9 cellular contexts compared by ENCODE assay signal in genomic region chr1:998905-999796, GRCh38. TPM values are rescaled to one million over a fixed set of nuclear protein-coding genes. Genes with fewer than 3 reads are reported as not detected.
A peak's percentile ranks its signal among the peaks of the same experiment; 100 is the strongest.
DNase-seq lines count a peak whose midpoint lies in the region; ATAC-seq, FAIRE-seq and TF ChIP-seq lines count a peak whose summit lies in the region.
"Had no signal": no experiment of that assay in that cellular context is flagged by ENCODE, and none has a peak within 500 bp of the region (broad histone marks: within the 10 kb centered on the region; RNA-seq: fewer than 3 reads in every experiment).

No MANE protein-coding gene starts in this region.

- no peaks in the 10 kb centered on the region for H4K20me1 ChIP-seq in GM12878 (ENCODE audit: control insufficient read depth, insufficient read depth)

- TF ChIP-seq RAD21 in GM12878 (IDR thresholded peaks at IDR 0.05; ENCODE audit: insufficient read depth, low read depth, low read length) = no peak

- H3K36me3 ChIP-seq in BJ (ENCODE audit: control insufficient read depth, insufficient read depth, low read length) = no peaks in the 10 kb centered on the region; the same call in none of the 2 replicates
- H3K36me3 ChIP-seq in GM12878 (ENCODE audit: control insufficient read depth in 2 of 2, insufficient read depth in 2 of 2, low read length in 1 of 2) = no peaks in the 10 kb centered on the region
- H3K36me3 ChIP-seq in kidney (ENCODE audit: control insufficient read depth in 1 of 2, insufficient read depth in 2 of 2, low read length in 2 of 2) = no peaks in the 10 kb centered on the region
- H3K36me3 ChIP-seq in subcutaneous abdominal adipose tissue (ENCODE audit: control insufficient read depth in 5 of 5, insufficient read depth in 5 of 5, low read length in 5 of 5) = no peaks in the 10 kb centered on the region

- no peak for TF ChIP-seq EP300 in GM12878 (IDR thresholded peaks at IDR 0.05; ENCODE audit: borderline replicate concordance in 1 of 2, control insufficient read depth in 1 of 2, low read depth in 2 of 2, low read length in 2 of 2)

- SMC1A ChIA-PET in GM12878 (lab: Charles Lee; ENCODE audit: uncharacterized antibody, unreplicated experiment) = interaction anchor here (1.3 to 1.6 kb wide), 2 partner anchors 14 to 15 kb away, joined by 3 read pairs; partner anchors contain the start of gene ISG15

- POLR2A ChIA-PET in BJ (lab: Charles Lee) = interaction anchor here (0.6 kb wide), 1 partner anchor 35 kb away, joined by 3 read pairs; no protein-coding TSS in a partner anchor
- POLR2A ChIA-PET in GM12878 (lab: Charles Lee) = no interaction called here

- H3K9me3 ChIP-seq in GM12878 (replicated peaks; ENCODE audit: control insufficient read depth, insufficient read depth, low read length) (no peaks in the 10 kb centered on the region), kidney (ENCODE audit: control insufficient read depth in 1 of 2, low read length in 2 of 2) (no peaks in the 10 kb centered on the region), subcutaneous abdominal adipose tissue (ENCODE audit: control insufficient read depth in 5 of 5, low read length in 5 of 5) (no peaks in the 10 kb centered on the region)

- no peak for FAIRE-seq in GM12878 (lab: Jason Lieb, UNC)
- FAIRE-seq in kidney (lab: Jason Lieb, UNC) = no peak
- FAIRE-seq: endometrium had no signal

- TSS peak; percentile 74 for BruUV-seq in GM12878 (replicated peaks; lab: Mats Ljungman, UMichigan)

- DNase-seq in BJ (ENCODE audit: low read depth) = no peak
- peak; percentile 66 for DNase-seq in HK-2 (ENCODE audit: unreplicated experiment)
- DNase-seq in GM12878 (ENCODE audit: low read depth, low spot score) = no peak
- peak; percentile 86 for DNase-seq in kidney
- DNase-seq in activated gamma-delta T cell (lab: John Stamatoyannopoulos, UW) = no peak
- no peak for DNase-seq in A172 (ENCODE audit: low spot score)
- no peak for DNase-seq in HCEC 1CT

- RAD21 ChIA-PET in GM12878 (lab: Charles Lee; ENCODE audit: unreplicated experiment) = interaction anchor here (0.6 to 1.0 kb wide), 3 partner anchors 15 to 778 kb away, joined by 3 to 4 read pairs (median 3); no protein-coding TSS in a partner anchor

- peak; percentile 11 for ATAC-seq in GM12878

- CTCF ChIA-PET in BJ (lab: Yijun Ruan, JAX) (interaction anchor here (1.1 to 4.4 kb wide), 3 partner anchors 15 to 65 kb away, joined by 3 to 37 read pairs (median 4); no protein-coding TSS in a partner anchor), GM12878 (lab: Yijun Ruan, JAX) (interaction anchor here (1.1 kb wide), 1 partner anchor 15 kb away, joined by 3 read pairs; no protein-coding TSS in a partner anchor)

- in situ Hi-C loops in GM12878 (cut with MboI) = no loop called here

- no peak for TF ChIP-seq CTCF in BJ (IDR thresholded peaks at IDR 0.05; ENCODE audit: insufficient read depth, low read depth, low read length)
- 0 out of 6 replicates have a peak, but pooled peaks of 1 of the 3 experiments have one; percentile 5 for TF ChIP-seq CTCF in GM12878 (IDR thresholded peaks at IDR 0.05 in 2 of 3, conservative IDR thresholded peaks at IDR 0.05 in 1 of 3; ENCODE audit: control insufficient read depth in 2 of 3, extremely low read depth in 1 of 3, insufficient read depth in 1 of 3, low read depth in 3 of 3, low read length in 3 of 3)
- TF ChIP-seq CTCF in kidney (IDR thresholded peaks at IDR 0.05; ENCODE audit: borderline replicate concordance, extremely low read depth, insufficient read depth) = no peak

- H3K4me3 ChIP-seq in BJ (ENCODE audit: low read depth, low read length) = peak overlapping the region; percentile 85
- peak overlapping the region; percentile 16; the same call in 1 of the 2 replicates for H3K4me3 ChIP-seq in GM12878
- H3K4me3 ChIP-seq in kidney (ENCODE audit: low read length in 2 of 2) = peak overlapping the region in 1 of 2 donors; percentile 44
- peak overlapping the region in 4 of 5 donors; percentile 55 to 72 (median 60) for H3K4me3 ChIP-seq in subcutaneous abdominal adipose tissue (ENCODE audit: low read depth in 1 of 5, low read length in 5 of 5)

- H3K4me1 ChIP-seq in GM12878 (ENCODE audit: control insufficient read depth, insufficient read depth, low read length) = peaks cover 15% of the 10 kb centered on the region
- peaks cover 0 to 7% of the 10 kb centered on the region in 2 donors for H3K4me1 ChIP-seq in kidney (ENCODE audit: control insufficient read depth in 1 of 2, insufficient read depth in 1 of 2, low read depth in 1 of 2, low read length in 2 of 2)
- peaks cover 2 to 37% (median 23%) of the 10 kb centered on the region in 5 donors for H3K4me1 ChIP-seq in subcutaneous abdominal adipose tissue (ENCODE audit: control insufficient read depth in 5 of 5, insufficient read depth in 5 of 5, low read length in 5 of 5)

- no peaks in the 10 kb centered on the region for H3K79me2 ChIP-seq in GM12878 (ENCODE audit: control insufficient read depth, insufficient read depth, low read length)

- no peak for TF ChIP-seq POLR2A in GM12878 (IDR thresholded peaks at IDR 0.05; ENCODE audit: low read depth, low read length)

- intact Hi-C loops in GM12878 (cut with micrococcal nuclease; ENCODE audit: unreplicated experiment) (no loop called here), kidney (cut with DNase I) (no loop called here)

- H3K27ac ChIP-seq in GM12878 (ENCODE audit: control insufficient read depth, insufficient read depth) = no peak overlapping the region
- H3K27ac ChIP-seq in kidney (ENCODE audit: low read depth in 2 of 2, low read length in 2 of 2) = peak overlapping the region; percentile 80 to 97
- no peak overlapping the region for H3K27ac ChIP-seq in subcutaneous abdominal adipose tissue (ENCODE audit: low read depth, low read length)

- WGBS in GM12878 (ENCODE audit: insufficient coverage, insufficient replicate concordance, low lambda C conversion rate, missing lambda C conversion rate) = 2% methylated on average over 73 of the region's 99 CpGs

- peak overlapping the region; percentile 96 for H3K4me2 ChIP-seq in GM12878 (ENCODE audit: control insufficient read depth, insufficient read depth)

- no peak overlapping the region for H2AFZ ChIP-seq in GM12878 (ENCODE audit: control insufficient read depth, low read depth, low read length)

- H3K27me3 ChIP-seq in BJ (ENCODE audit: control insufficient read depth, insufficient read depth, low read length) (no peaks in the 10 kb centered on the region), GM12878 (replicated peaks in 1 of 2; ENCODE audit: control insufficient read depth in 2 of 2, insufficient read depth in 2 of 2, low read length in 1 of 2) (peaks cover 0 to 17% of the 10 kb centered on the region in 2 experiments; a peak in 2 of 4 replicates), subcutaneous abdominal adipose tissue (ENCODE audit: control insufficient read depth in 5 of 5, insufficient read depth in 4 of 5, low read length in 5 of 5) (peaks cover 2 to 35% (median 26%) of the 10 kb centered on the region in 5 donors)

- H3K9ac ChIP-seq in GM12878 (ENCODE audit: control insufficient read depth, insufficient read depth, low read length) (no peak overlapping the region; the same call in 1 of the 2 replicates), kidney (ENCODE audit: low read length in 2 of 2) (no peak overlapping the region), subcutaneous abdominal adipose tissue (ENCODE audit: low read length in 5 of 5) (peak overlapping the region in 2 of 5 donors; percentile 16 to 30)

RNA-seq across cellular contexts. Expression of gene HES4, which starts 0.7 kb away (rescaled TPM):
- polyA plus RNA-seq in BJ (2011; rRNA removed) (5.6 and 10.8 TPM in 2 replicates), GM12878 (2011; rRNA removed) (0.62 and 1.7 TPM in 2 replicates), GM12878 (2014; fragmentation: Illumina TruSeq; extraction: Trizol) (not detected in 2 replicates), GM12878 (2014; fragmentation: Nextera tagmentation; extraction: Ambion mirVana) (not detected), GM12878 (2014; rRNA removed) (0.75 and 0.85 TPM in 2 replicates), GM12878 (2016; fragmentation: Nextera tagmentation; extraction: Ambion mirVana) (under 1 TPM in 1 of 2 experiments, not detected in 1; 0.44 TPM), kidney (ENCODE audit: insufficient read depth, low read depth, low replicate concordance) (15.8 TPM)
- polyA minus RNA-seq in BJ (2011; rRNA and poly(A)+ RNA removed) = 1.7 and 2.0 TPM in 2 replicates
- 1.2 and 2.2 TPM in 2 replicates for total RNA-seq in GM12878 (2013; cell fraction: nucleolus; rRNA removed)
- total RNA-seq in GM12878 (2014; rRNA removed) (0.73 and 0.76 TPM in 2 replicates), GM12878 (2014; rRNA removed; fragmentation: Illumina TruSeq; extraction: Trizol) (not detected in 2 replicates), GM12878 (2021) (0.97 and 1.2 TPM in 2 replicates), kidney (32.0 TPM)
- 0.45 TPM for polyA plus RNA-seq in GM12878 (2011; ENCODE audit: low read depth)
- 5.7 and 9.0 TPM in 2 replicates for polyA plus RNA-seq in GM12878 (2011; cell fraction: cytosol; rRNA removed)
- polyA plus RNA-seq in GM12878 (2011; cell fraction: nucleus; rRNA removed) = 26.7 and 31.4 TPM in 2 replicates
- polyA plus RNA-seq in GM12878 (2012) = 0.47 and 2.2 TPM in 2 replicates
- polyA minus RNA-seq in GM12878 (2011; rRNA and poly(A)+ RNA removed) = 0.41 TPM in 1 of 2 replicates, not detected in the other
- polyA minus RNA-seq in GM12878 (2011; cell fraction: cytosol; rRNA and poly(A)+ RNA removed) = 2.3 and 3.1 TPM in 2 replicates
- polyA minus RNA-seq in GM12878 (2011; cell fraction: nucleus; rRNA and poly(A)+ RNA removed) = 3.3 and 3.7 TPM in 2 replicates
- total RNA-seq in A172 (2014; rRNA removed; shearing (Covaris generic)) = 10.0 and 20.7 TPM in 2 replicates

RNA-seq across cellular contexts. Expression of gene ISG15, which starts 14.1 kb away (rescaled TPM):
- polyA plus RNA-seq in BJ (2011; rRNA removed) = 73.0 and 86.8 TPM in 2 replicates
- polyA minus RNA-seq in BJ (2011; rRNA and poly(A)+ RNA removed) = 8.7 and 9.7 TPM in 2 replicates
- total RNA-seq in GM12878 (2013; cell fraction: nucleolus; rRNA removed) = 7.8 and 8.2 TPM in 2 replicates
- 357 and 384 TPM in 2 replicates for total RNA-seq in GM12878 (2014; rRNA removed)
- 72.7 and 74.1 TPM in 2 replicates for total RNA-seq in GM12878 (2014; rRNA removed; fragmentation: Illumina TruSeq; extraction: Trizol)
- total RNA-seq in GM12878 (2021) = 282 and 338 TPM in 2 replicates
- 95.7 TPM for polyA plus RNA-seq in GM12878 (2011; ENCODE audit: low read depth)
- polyA plus RNA-seq in GM12878 (2011; rRNA removed) = 108 and 314 TPM in 2 replicates
- 516 and 935 TPM in 2 replicates for polyA plus RNA-seq in GM12878 (2011; cell fraction: cytosol; rRNA removed)
- polyA plus RNA-seq in GM12878 (2011; cell fraction: nucleus; rRNA removed) = 365 and 403 TPM in 2 replicates
- polyA plus RNA-seq in GM12878 (2012) = 362 and 375 TPM in 2 replicates
- polyA plus RNA-seq in GM12878 (2014; fragmentation: Illumina TruSeq; extraction: Trizol) = 1.3 and 7.8 TPM in 2 replicates
- polyA plus RNA-seq in GM12878 (2014; fragmentation: Nextera tagmentation; extraction: Ambion mirVana) = 100 to 1,000 TPM in 1 of 2 experiments, 10 to 100 TPM in 1; 68.9 to 126 TPM
- 378 and 409 TPM in 2 replicates for polyA plus RNA-seq in GM12878 (2014; rRNA removed)
- polyA plus RNA-seq in GM12878 (2016; fragmentation: Nextera tagmentation; extraction: Ambion mirVana) = 100 to 1,000 TPM; 266 to 307 TPM
- polyA minus RNA-seq in GM12878 (2011; rRNA and poly(A)+ RNA removed) = 73.1 and 231 TPM in 2 replicates
- polyA minus RNA-seq in GM12878 (2011; cell fraction: cytosol; rRNA and poly(A)+ RNA removed) = 81.3 and 93.7 TPM in 2 replicates
- 59.8 and 76.6 TPM in 2 replicates for polyA minus RNA-seq in GM12878 (2011; cell fraction: nucleus; rRNA and poly(A)+ RNA removed)
- total RNA-seq in kidney = 23.9 TPM
- polyA plus RNA-seq in kidney (ENCODE audit: insufficient read depth, low read depth, low replicate concordance) = 65.9 TPM
- total RNA-seq in A172 (2014; rRNA removed; shearing (Covaris generic)) = 63.5 and 100.0 TPM in 2 replicates

RNA-seq across cellular contexts. Expression of gene PERM1, which starts 17.3 kb away (rescaled TPM):
- not detected in 2 replicates for polyA plus RNA-seq in BJ (2011; rRNA removed)
- polyA minus RNA-seq in BJ (2011; rRNA and poly(A)+ RNA removed) = not detected in 2 replicates
- total RNA-seq in GM12878 (2013; cell fraction: nucleolus; rRNA removed) = not detected in 2 replicates
- total RNA-seq in GM12878 (2014; rRNA removed) = not detected in 2 replicates
- total RNA-seq in GM12878 (2014; rRNA removed; fragmentation: Illumina TruSeq; extraction: Trizol) = not detected in 2 replicates
- total RNA-seq in GM12878 (2021) = not detected in 2 replicates
- not detected for polyA plus RNA-seq in GM12878 (2011; ENCODE audit: low read depth)
- not detected in 2 replicates for polyA plus RNA-seq in GM12878 (2011; rRNA removed)
- polyA plus RNA-seq in GM12878 (2011; cell fraction: cytosol; rRNA removed) = 0.02 TPM in 1 of 2 replicates, not detected in the other
- polyA plus RNA-seq in GM12878 (2011; cell fraction: nucleus; rRNA removed) = not detected in 2 replicates
- 0.30 and 0.38 TPM in 2 replicates for polyA plus RNA-seq in GM12878 (2012)
- polyA plus RNA-seq in GM12878 (2014; fragmentation: Illumina TruSeq; extraction: Trizol) = not detected in 2 replicates
- polyA plus RNA-seq in GM12878 (2014; fragmentation: Nextera tagmentation; extraction: Ambion mirVana) = not detected
- polyA plus RNA-seq in GM12878 (2014; rRNA removed) = not detected in 2 replicates
- not detected for polyA plus RNA-seq in GM12878 (2016; fragmentation: Nextera tagmentation; extraction: Ambion mirVana)
- polyA minus RNA-seq in GM12878 (2011; rRNA and poly(A)+ RNA removed) = not detected in 2 replicates
- polyA minus RNA-seq in GM12878 (2011; cell fraction: cytosol; rRNA and poly(A)+ RNA removed) = not detected in 2 replicates
- polyA minus RNA-seq in GM12878 (2011; cell fraction: nucleus; rRNA and poly(A)+ RNA removed) = not detected in 2 replicates
- total RNA-seq in kidney = 0.25 TPM
- 0.86 TPM for polyA plus RNA-seq in kidney (ENCODE audit: insufficient read depth, low read depth, low replicate concordance)
- 0.29 TPM in 1 of 2 replicates, not detected in the other for total RNA-seq in A172 (2014; rRNA removed; shearing (Covaris generic))

RNA-seq across cellular contexts. Expression of gene AGRN, which starts 20.8 kb away (rescaled TPM):
- polyA plus RNA-seq in BJ (2011; rRNA removed) (32.7 and 41.2 TPM in 2 replicates), GM12878 (2011; rRNA removed) (13.3 and 21.7 TPM in 2 replicates), GM12878 (2014; fragmentation: Illumina TruSeq; extraction: Trizol) (5.0 and 6.3 TPM in 2 replicates), GM12878 (2014; fragmentation: Nextera tagmentation; extraction: Ambion mirVana) (under 1 TPM; 0.02 TPM), GM12878 (2014; rRNA removed) (23.7 and 25.1 TPM in 2 replicates), GM12878 (2016; fragmentation: Nextera tagmentation; extraction: Ambion mirVana) (under 1 TPM; 0.95 to 0.96 TPM), kidney (ENCODE audit: insufficient read depth, low read depth, low replicate concordance) (78.5 TPM)
- polyA minus RNA-seq in BJ (2011; rRNA and poly(A)+ RNA removed) = 20.4 and 22.9 TPM in 2 replicates
- total RNA-seq in GM12878 (2013; cell fraction: nucleolus; rRNA removed) = 203 and 241 TPM in 2 replicates
- total RNA-seq in GM12878 (2014; rRNA removed) (10.0 and 11.0 TPM in 2 replicates), GM12878 (2014; rRNA removed; fragmentation: Illumina TruSeq; extraction: Trizol) (3.1 and 3.6 TPM in 2 replicates), GM12878 (2021) (40.4 and 41.8 TPM in 2 replicates), kidney (261 TPM)
- 16.8 TPM for polyA plus RNA-seq in GM12878 (2011; ENCODE audit: low read depth)
- polyA plus RNA-seq in GM12878 (2011; cell fraction: cytosol; rRNA removed) = 32.2 and 37.6 TPM in 2 replicates
- polyA plus RNA-seq in GM12878 (2011; cell fraction: nucleus; rRNA removed) = 468 and 475 TPM in 2 replicates
- polyA plus RNA-seq in GM12878 (2012) = 33.2 and 37.4 TPM in 2 replicates
- polyA minus RNA-seq in GM12878 (2011; rRNA and poly(A)+ RNA removed) = 27.1 and 40.5 TPM in 2 replicates
- 25.4 and 29.5 TPM in 2 replicates for polyA minus RNA-seq in GM12878 (2011; cell fraction: cytosol; rRNA and poly(A)+ RNA removed)
- polyA minus RNA-seq in GM12878 (2011; cell fraction: nucleus; rRNA and poly(A)+ RNA removed) = 65.0 and 71.8 TPM in 2 replicates
- 107 and 115 TPM in 2 replicates for total RNA-seq in A172 (2014; rRNA removed; shearing (Covaris generic))

RNA-seq across cellular contexts. Expression of gene PLEKHN1, which starts 32.9 kb away (rescaled TPM):
- polyA plus RNA-seq in BJ (2011; rRNA removed) = 0.48 and 0.88 TPM in 2 replicates
- polyA minus RNA-seq in BJ (2011; rRNA and poly(A)+ RNA removed) = 0.26 and 0.28 TPM in 2 replicates
- 0.29 and 0.39 TPM in 2 replicates for total RNA-seq in GM12878 (2013; cell fraction: nucleolus; rRNA removed)
- total RNA-seq in GM12878 (2014; rRNA removed) = 0.22 and 0.23 TPM in 2 replicates
- not detected in 2 replicates for total RNA-seq in GM12878 (2014; rRNA removed; fragmentation: Illumina TruSeq; extraction: Trizol)
- total RNA-seq in GM12878 (2021) = 0.26 and 0.43 TPM in 2 replicates
- polyA plus RNA-seq in GM12878 (2011; ENCODE audit: low read depth) = not detected
- 0.04 TPM in 1 of 2 replicates, not detected in the other for polyA plus RNA-seq in GM12878 (2011; rRNA removed)
- 0.01 and 0.05 TPM in 2 replicates for polyA plus RNA-seq in GM12878 (2011; cell fraction: cytosol; rRNA removed)
- polyA plus RNA-seq in GM12878 (2011; cell fraction: nucleus; rRNA removed) = 0.67 and 0.78 TPM in 2 replicates
- 0.24 and 0.51 TPM in 2 replicates for polyA plus RNA-seq in GM12878 (2012)
- polyA plus RNA-seq in GM12878 (2014; fragmentation: Illumina TruSeq; extraction: Trizol) = not detected in 2 replicates
- polyA plus RNA-seq in GM12878 (2014; fragmentation: Nextera tagmentation; extraction: Ambion mirVana) = not detected
- 0.14 and 0.70 TPM in 2 replicates for polyA plus RNA-seq in GM12878 (2014; rRNA removed)
- polyA plus RNA-seq in GM12878 (2016; fragmentation: Nextera tagmentation; extraction: Ambion mirVana) = not detected
- not detected in 2 replicates for polyA minus RNA-seq in GM12878 (2011; rRNA and poly(A)+ RNA removed)
- not detected in 2 replicates for polyA minus RNA-seq in GM12878 (2011; cell fraction: cytosol; rRNA and poly(A)+ RNA removed)
- polyA minus RNA-seq in GM12878 (2011; cell fraction: nucleus; rRNA and poly(A)+ RNA removed) = 0.29 and 0.48 TPM in 2 replicates
- total RNA-seq in kidney = 14.3 TPM
- not detected for polyA plus RNA-seq in kidney (ENCODE audit: insufficient read depth, low read depth, low replicate concordance)
- total RNA-seq in A172 (2014; rRNA removed; shearing (Covaris generic)) = 0.62 and 0.93 TPM in 2 replicates

Comparison
In these comparisons a context has a peak if more than half of its experiments do, and no peak if none do; other contexts are left out.
1. DNase-seq: peak in HK-2 (single experiment) and kidney (single experiment); none in BJ (single experiment), GM12878 (single experiment), activated gamma-delta T cell (single experiment), A172 (single experiment) and HCEC 1CT (single experiment).
2. H3K27ac ChIP-seq: peak in kidney (2 of 2); none in GM12878 (single experiment) and subcutaneous abdominal adipose tissue (single experiment).